In genomic region chr15:25684521-25685215, GRCh38 we compare ENCODE assay signal across 11 cellular contexts.
DNase-seq lines count a peak whose midpoint lies in the region; ATAC-seq and FAIRE-seq lines count a peak whose summit lies in the region.
"Had no signal": no experiment of that assay in that cellular context is flagged by ENCODE, and none has a peak within 500 bp of the region (broad histone marks: within the 10 kb centered on the region; RNA-seq: fewer than 3 reads in every experiment).

No MANE protein-coding gene starts in this region.

- no peaks in the 10 kb centered on the region for H3K27me3 ChIP-seq in mesendoderm (ENCODE audit: insufficient read depth, low read length, poor library complexity)

- H3K56ac ChIP-seq in mesendoderm (ENCODE audit: low read length), result no peak overlapping the region

- H2AK5ac ChIP-seq in mesendoderm (ENCODE audit: low read length), result no peak overlapping the region

- DNase-seq in HT1080 (ENCODE audit: low read depth) (peak; percentile 78), mesendoderm (peak; percentile 42), NCI-H748 (lab: John Stamatoyannopoulos, UW; ENCODE audit: unreplicated experiment) (no peak)
- DNase-seq: NCI-H2029, SHP77 treated with DMSO at 0.1 percent for 48 hours had no signal

- no peak for ATAC-seq in GM19324 (IDR thresholded peaks at IDR 0.05; ENCODE audit: low FRiP score, unreplicated experiment)
- no peak for ATAC-seq in HG02610 (IDR thresholded peaks at IDR 0.05; ENCODE audit: unreplicated experiment)
- ATAC-seq in HG02571 (IDR thresholded peaks at IDR 0.05; ENCODE audit: unreplicated experiment), result no peak
- ATAC-seq: left lobe of liver had no signal

- H3K4me2 ChIP-seq in mesendoderm (ENCODE audit: low read length), result no peak overlapping the region

- no peaks in the 10 kb centered on the region for H3K36me3 ChIP-seq in mesendoderm (ENCODE audit: control insufficient read depth, insufficient read depth, low read length)

- H4K5ac ChIP-seq in mesendoderm (ENCODE audit: low read length), result no peak overlapping the region

- no peak overlapping the region for H3K18ac ChIP-seq in mesendoderm (ENCODE audit: low read length)

- H3K23ac ChIP-seq in mesendoderm (ENCODE audit: low read length), result no peak overlapping the region

- H3K4me3 ChIP-seq in mesendoderm (ENCODE audit: low read length), result no peak overlapping the region

- WGBS in mesendoderm (ENCODE audit: extremely low coverage, insufficient coverage, low lambda C conversion rate), result no CpG with 5 or more reads among the region's 10 CpGs

- H3K4me1 ChIP-seq in mesendoderm (ENCODE audit: control insufficient read depth, low read depth, low read length), result no peaks in the 10 kb centered on the region

- H3K9ac ChIP-seq in mesendoderm (ENCODE audit: low read length), result no peak overlapping the region

- no peaks in the 10 kb centered on the region for H3K79me2 ChIP-seq in mesendoderm (ENCODE audit: control insufficient read depth, insufficient read depth, low read length)

- FAIRE-seq in endometrium (lab: Jason Lieb, UNC), result peak; percentile 93

- no peak overlapping the region for H3K4ac ChIP-seq in mesendoderm (ENCODE audit: low read depth, low read length)

- H4K8ac ChIP-seq in mesendoderm (ENCODE audit: low read depth, low read length), result no peak overlapping the region

- H2BK5ac ChIP-seq in mesendoderm (ENCODE audit: low read length), result no peak overlapping the region

- no peak overlapping the region for H2BK15ac ChIP-seq in mesendoderm (replicated peaks; ENCODE audit: low read depth)

- H3K27ac ChIP-seq in mesendoderm (ENCODE audit: low read depth, low read length) (no peak overlapping the region), temporal lobe (ENCODE audit: low read depth, low read length) (peak overlapping the region; percentile 50)

- H3K79me1 ChIP-seq in mesendoderm (ENCODE audit: low read length), result no peaks in the 10 kb centered on the region

- H2BK120ac ChIP-seq in mesendoderm (ENCODE audit: low read depth, low read length), result no peak overlapping the region
